ENCODE assay signal across 12 cellular contexts in the genomic region with DNA sequence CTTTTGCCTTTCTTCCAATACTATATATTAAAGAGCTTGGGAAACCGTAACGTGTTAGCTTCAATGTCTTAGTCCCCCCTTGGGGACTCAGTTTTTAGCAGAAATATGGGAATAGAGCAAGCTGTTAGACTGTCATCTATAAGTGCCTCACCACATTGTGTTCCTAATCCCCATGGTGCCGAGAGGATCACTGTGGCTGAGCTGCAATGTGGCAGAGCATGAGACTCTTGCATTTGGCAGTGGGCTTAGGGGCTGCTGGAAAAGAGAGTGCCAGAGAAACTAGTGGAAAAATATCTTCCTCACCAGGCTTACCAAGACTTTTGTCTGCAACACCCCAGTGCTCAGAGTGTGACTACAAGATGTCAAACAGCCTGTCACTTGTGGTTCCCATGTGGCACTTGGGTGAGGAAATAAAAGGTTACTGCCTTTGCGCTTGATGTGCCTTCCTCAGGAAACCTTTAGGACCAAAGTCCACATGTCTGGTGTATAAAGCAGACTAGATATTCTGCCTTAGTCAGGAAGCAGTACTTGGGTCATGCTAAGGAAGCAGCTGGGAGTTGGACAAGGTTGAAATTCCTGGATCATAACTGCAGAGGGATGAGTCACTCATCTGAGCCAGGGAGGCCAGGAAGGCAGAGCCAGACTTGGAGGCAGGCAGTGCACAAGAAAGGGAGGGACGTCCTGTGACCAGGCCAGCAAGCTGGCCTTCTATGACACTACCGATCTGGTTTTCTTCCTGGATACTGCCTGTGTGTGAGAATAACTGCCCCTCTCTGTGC. TPM values are rescaled to one million over a fixed set of nuclear protein-coding genes. Genes with fewer than 3 reads are reported as not detected.
DNase-seq lines count a peak whose midpoint lies in the region; ATAC-seq and TF ChIP-seq lines count a peak whose summit lies in the region.
"Had no signal": no experiment of that assay in that cellular context is flagged by ENCODE, and none has a peak within 500 bp of the region (broad histone marks: within the 10 kb centered on the region; RNA-seq: fewer than 3 reads in every experiment).

No MANE protein-coding gene starts in this region.

- H3K4me3 ChIP-seq in AG04449 (ENCODE audit: low read depth, low read length) (no peak overlapping the region), mesenchymal stem cell (ENCODE audit: insufficient read depth in 1 of 2, low read depth in 1 of 2, low read length in 2 of 2) (no peak overlapping the region)
- H3K4me3 ChIP-seq: cardiac muscle cell had no signal

- H3K9ac ChIP-seq in mesenchymal stem cell (ENCODE audit: low read length), result no peak overlapping the region

- H3K18ac ChIP-seq in mesenchymal stem cell (ENCODE audit: low read depth in 1 of 2, low read length in 2 of 2), result no peak overlapping the region

- H3K4ac ChIP-seq in mesenchymal stem cell (ENCODE audit: low read depth in 1 of 2, low read length in 2 of 2), result no peak overlapping the region

- no peak overlapping the region for H2BK5ac ChIP-seq in mesenchymal stem cell (ENCODE audit: low read depth, low read length, poor library complexity, severe bottlenecking)

- no peak overlapping the region for H3K23ac ChIP-seq in mesenchymal stem cell (ENCODE audit: low read length in 2 of 2)

- CTCF ChIA-PET in AG04449 (lab: Yijun Ruan, JAX), result no interaction called here

- H2BK12ac ChIP-seq in mesenchymal stem cell (ENCODE audit: low read length in 2 of 2), result no peak overlapping the region

- no peaks in the 10 kb centered on the region for H3K4me1 Mint-ChIP-seq in endothelial cell (ENCODE audit: unreplicated experiment)

- POLR2A ChIA-PET in AG04449 (lab: Yijun Ruan, JAX), result interaction anchor here (0.7 kb wide), 1 partner anchor 80 kb away, joined by 3 read pairs; no protein-coding TSS in a partner anchor

- no peak overlapping the region for H2AFZ ChIP-seq in mesenchymal stem cell (ENCODE audit: low read depth, low read length)

- no peak overlapping the region for H3K4me2 ChIP-seq in mesenchymal stem cell (ENCODE audit: low read length, poor library complexity, severe bottlenecking)

- no peak overlapping the region for H2BK15ac ChIP-seq in mesenchymal stem cell (ENCODE audit: low read depth, poor library complexity, severe bottlenecking)

- no peak overlapping the region for H2AK5ac ChIP-seq in mesenchymal stem cell (ENCODE audit: low read length, severe bottlenecking)

- H3K79me1 ChIP-seq in mesenchymal stem cell (replicated peaks; ENCODE audit: low read length, poor library complexity, severe bottlenecking), result no peaks in the 10 kb centered on the region

- no peak overlapping the region for H2BK120ac ChIP-seq in mesenchymal stem cell (ENCODE audit: low read depth, low read length)

- peaks cover 4% of the 10 kb centered on the region for H3K9me3 ChIP-seq in mesenchymal stem cell (ENCODE audit: control insufficient read depth, low read length)

- peak overlapping the region; percentile 38 for H3K27ac ChIP-seq in mesenchymal stem cell (ENCODE audit: low read length, poor library complexity, severe bottlenecking)
- H3K27ac ChIP-seq: cardiac muscle cell had no signal

- no peak overlapping the region for H4K8ac ChIP-seq in mesenchymal stem cell (ENCODE audit: low read length)

- H3K27me3 Mint-ChIP-seq in endothelial cell (ENCODE audit: unreplicated experiment), result no peaks in the 10 kb centered on the region

- H3K36me3 Mint-ChIP-seq in endothelial cell (ENCODE audit: low read depth, unreplicated experiment), result no peaks in the 10 kb centered on the region

- peak; percentile 58 for DNase-seq in AG04449 (ENCODE audit: low read depth, low spot score)
- peak; percentile 51 for DNase-seq in NCI-H460 (ENCODE audit: extremely low read depth, low read depth)
- peak; percentile 4 for DNase-seq in endothelial cell (ENCODE audit: low spot score)
- peak; percentile 61 for DNase-seq in mesenchymal stem cell
- DNase-seq in activated CD8-positive, alpha-beta memory T cell treated with anti-CD3 and anti-CD28 coated beads, Interleukin-2, amount 50 U/mL, for 48 hours, result no peak
- DNase-seq in UCSD-AML1 (lab: John Stamatoyannopoulos, UW; ENCODE audit: unreplicated experiment), result no peak
- no peak for DNase-seq in activated gamma-delta T cell treated with Interleukin-2 at 50 U/mL for 16 hours
- DNase-seq: C1 segment of cervical spinal cord, NCI-H2171 had no signal

- H3K27me3 ChIP-seq in mesenchymal stem cell (ENCODE audit: control insufficient read depth in 1 of 2, insufficient read depth in 1 of 2, low read length in 2 of 2), result no peaks in the 10 kb centered on the region
- H3K27me3 ChIP-seq: cardiac muscle cell had no signal

- 52% methylated on average over 5 of the region's 6 CpGs for WGBS in mesenchymal stem cell

- H3K4me3 Mint-ChIP-seq in endothelial cell (ENCODE audit: unreplicated experiment), result no peak overlapping the region

- no peak overlapping the region for H4K91ac ChIP-seq in mesenchymal stem cell (ENCODE audit: low read length)

- no peaks in the 10 kb centered on the region for H3K36me3 ChIP-seq in mesenchymal stem cell (ENCODE audit: control insufficient read depth in 1 of 2, insufficient read depth in 2 of 2, low read depth in 1 of 2, low read length in 2 of 2)
- H3K36me3 ChIP-seq: cardiac muscle cell had no signal

- H3K14ac ChIP-seq in mesenchymal stem cell (ENCODE audit: low read length in 2 of 2), result no peak overlapping the region

- H3K4me1 ChIP-seq in mesenchymal stem cell (ENCODE audit: control insufficient read depth, insufficient read depth, low read depth, low read length), result peaks cover 1% of the 10 kb centered on the region

- no peak for ATAC-seq in GM19455 (IDR thresholded peaks at IDR 0.05; ENCODE audit: unreplicated experiment)

- H3K9me3 Mint-ChIP-seq in endothelial cell (ENCODE audit: unreplicated experiment), result no peaks in the 10 kb centered on the region

- no peak for TF ChIP-seq CTCF in AG04449 (IDR thresholded peaks at IDR 0.05; ENCODE audit: insufficient read depth, low read length, missing control alignments)
- no peak for TF ChIP-seq CTCF in endothelial cell (IDR thresholded peaks at IDR 0.05; ENCODE audit: unreplicated experiment)

- no peak overlapping the region for H3K27ac Mint-ChIP-seq in endothelial cell (ENCODE audit: unreplicated experiment)

RNA-seq across cellular contexts. Expression of gene MAGEA4, which starts 9.7 kb away (rescaled TPM):
- total RNA-seq in NCI-H460 (2014; rRNA removed; shearing (Covaris generic)), result not detected in 2 replicates
- polyA plus RNA-seq in NCI-H460 (2014; cell fraction: nucleus; rRNA removed), result not detected in 2 replicates
- 0.23 TPM for total RNA-seq in endothelial cell (ENCODE audit: unreplicated experiment)
- polyA plus RNA-seq in mesenchymal stem cell (2013, experiment 1 of 2), result not detected
- polyA plus RNA-seq in mesenchymal stem cell (2013, experiment 2 of 2), result not detected
- total RNA-seq: cardiac muscle cell, lower leg skin had no signal
- polyA plus RNA-seq: cardiac muscle cell had no signal

Comparison
In these comparisons a context has a peak if more than half of its experiments do, and no peak if none do; other contexts are left out.
1. DNase-seq: peak in AG04449 (single experiment), NCI-H460 (single experiment), endothelial cell (single experiment) and mesenchymal stem cell (single experiment); none in activated CD8-positive, alpha-beta memory T cell treated with anti-CD3 and anti-CD28 coated beads, Interleukin-2, amount 50 U/mL, for 48 hours (single experiment), UCSD-AML1 (single experiment) and activated gamma-delta T cell treated with Interleukin-2 at 50 U/mL for 16 hours (single experiment).